In the genomic region with DNA sequence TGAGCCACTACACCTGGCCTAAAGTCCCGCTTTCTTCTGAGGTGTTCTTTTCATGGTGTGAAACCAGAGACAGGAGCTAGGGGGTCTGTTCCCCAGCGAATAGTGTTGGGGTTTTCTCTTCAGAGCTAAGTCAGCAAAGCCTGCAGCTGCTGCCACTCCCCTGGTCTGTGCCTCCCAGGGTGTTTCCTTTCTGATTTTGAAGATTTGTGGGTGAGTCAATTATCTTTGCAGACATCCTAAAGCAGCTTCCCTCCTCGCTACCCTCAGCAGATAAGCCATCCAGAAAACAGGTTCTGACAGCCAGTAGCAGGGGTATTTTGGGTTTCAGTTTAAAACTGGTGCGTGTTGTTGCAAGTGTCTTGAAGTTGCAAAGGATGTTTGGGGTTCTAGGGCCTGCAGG, we compare ENCODE assay signal across 11 cellular contexts.
DNase-seq lines count a peak whose midpoint lies in the region; ATAC-seq and TF ChIP-seq lines count a peak whose summit lies in the region.
"Had no signal": no experiment of that assay in that cellular context is flagged by ENCODE, and none has a peak within 500 bp of the region (broad histone marks: within the 10 kb centered on the region; RNA-seq: fewer than 3 reads in every experiment).

No MANE protein-coding gene starts in this region.

- peak overlapping the region; percentile 88 for H3K27ac Mint-ChIP-seq in activated CD8-positive, alpha-beta memory T cell treated with anti-CD3 and anti-CD28 coated beads, Interleukin-2, amount 10 ng/mL, durations not matched to agents 7 days and 5 days
- peak overlapping the region; percentile 69 for H3K27ac Mint-ChIP-seq in activated T-helper 2 cell treated with anti-CD3 and anti-CD28 coated beads, Interferon-gamma antibody, Interleukin-2, Interleukin-4, amounts not matched to agents 10 μg/mL and 5 μg/mL and 100 μg/mL, durations not matched to agents 14 hours and 24 hours and 36 hours
- H3K27ac Mint-ChIP-seq in neural progenitor cell (no peak overlapping the region), type B pancreatic cell (no peak overlapping the region)

- H3F3A ChIP-seq in neural progenitor cell (ENCODE audit: low read depth), result peaks cover 21% of the 10 kb centered on the region

- intact Hi-C loops in activated T-helper 2 cell treated with anti-CD3 and anti-CD28 coated beads, Interferon-gamma antibody, Interleukin-2, Interleukin-4, amounts not matched to agents 10 μg/mL and 5 μg/mL and 100 μg/mL, durations not matched to agents 14 hours and 24 hours and 36 hours (cut with micrococcal nuclease), result loop anchor here (2.0 to 5.0 kb wide), 2 partner anchors 36 to 72 kb away; partner anchors contain the start of gene IQGAP2
- intact Hi-C loops in upper lobe of right lung (cut with DNase I), result no loop called here

- peak overlapping the region; percentile 69 for H3K4me2 ChIP-seq in neural progenitor cell
- H3K4me2 ChIP-seq: A549 had no signal

- no peaks in the 10 kb centered on the region for H3K79me2 ChIP-seq in neural progenitor cell (ENCODE audit: low read depth)

- H3K27ac ChIP-seq in neural progenitor cell (no peak overlapping the region), upper lobe of right lung (no peak overlapping the region)
- H3K27ac ChIP-seq: A549, upper lobe of left lung had no signal

- CTCF ChIA-PET in activated CD8-positive, alpha-beta memory T cell treated with anti-CD3 and anti-CD28 coated beads, Interleukin-2, amount 10 ng/mL, durations not matched to agents 7 days and 5 days (lab: Charles Lee), result interaction anchor here (0.6 to 2.8 kb wide), 10 partner anchors 11 to 252 kb away, joined by 3 to 21 read pairs (median 4); partner anchors contain the start of gene IQGAP2

- H3K4me3 ChIP-seq in neural progenitor cell (peak overlapping the region; percentile 14), upper lobe of right lung (no peak overlapping the region)
- H3K4me3 ChIP-seq: A549, upper lobe of left lung had no signal

- H3K36me3 ChIP-seq in neural progenitor cell (no peaks in the 10 kb centered on the region), upper lobe of right lung (no peaks in the 10 kb centered on the region)
- H3K36me3 ChIP-seq: upper lobe of left lung had no signal

- peak; percentile 73 for DNase-seq in activated CD8-positive, alpha-beta memory T cell treated with anti-CD3 and anti-CD28 coated beads, Interleukin-2, amount 10 ng/mL, durations not matched to agents 7 days and 5 days
- no peak for DNase-seq in activated CD8-positive, alpha-beta memory T cell treated with anti-CD3 and anti-CD28 coated beads, Interleukin-2, amount 50 U/mL, for 48 hours
- DNase-seq in OCI-M1 (lab: John Stamatoyannopoulos, UW), result peak; percentile 29
- peak; percentile 58 for DNase-seq in activated T-helper 2 cell treated with anti-CD3 and anti-CD28 coated beads, Interferon-gamma antibody, Interleukin-2, Interleukin-4, amounts not matched to agents 10 μg/mL and 5 μg/mL and 100 μg/mL, durations not matched to agents 14 hours and 24 hours and 36 hours (ENCODE audit: low spot score)
- peak; percentile 55 for DNase-seq in neural progenitor cell (ENCODE audit: low spot score)
- DNase-seq in upper lobe of right lung, result no peak
- DNase-seq in type B pancreatic cell (ENCODE audit: extremely low spot score, unreplicated experiment), result no peak
- no peak for DNase-seq in NCI-H2107 (lab: John Stamatoyannopoulos, UW)
- DNase-seq: foreskin fibroblast, upper lobe of left lung had no signal

- H2AFZ ChIP-seq in neural progenitor cell (replicated peaks), result no peak overlapping the region

- ATAC-seq in activated CD8-positive, alpha-beta memory T cell treated with anti-CD3 and anti-CD28 coated beads, Interleukin-2, amount 10 ng/mL, durations not matched to agents 7 days and 5 days, result peak; percentile 81
- no peak for ATAC-seq in upper lobe of right lung

- peaks cover 12% of the 10 kb centered on the region for H3K36me3 Mint-ChIP-seq in activated CD8-positive, alpha-beta memory T cell treated with anti-CD3 and anti-CD28 coated beads, Interleukin-2, amount 10 ng/mL, durations not matched to agents 7 days and 5 days
- no peaks in the 10 kb centered on the region for H3K36me3 Mint-ChIP-seq in activated T-helper 2 cell treated with anti-CD3 and anti-CD28 coated beads, Interferon-gamma antibody, Interleukin-2, Interleukin-4, amounts not matched to agents 10 μg/mL and 5 μg/mL and 100 μg/mL, durations not matched to agents 14 hours and 24 hours and 36 hours (ENCODE audit: low read depth)
- H3K36me3 Mint-ChIP-seq in neural progenitor cell (peaks cover 5% of the 10 kb centered on the region), type B pancreatic cell (peaks cover 3% of the 10 kb centered on the region)

- H3K27me3 ChIP-seq in neural progenitor cell (peaks cover 11% of the 10 kb centered on the region), upper lobe of right lung (no peaks in the 10 kb centered on the region)
- H3K27me3 ChIP-seq: upper lobe of left lung had no signal

- H3K9me3 Mint-ChIP-seq in activated CD8-positive, alpha-beta memory T cell treated with anti-CD3 and anti-CD28 coated beads, Interleukin-2, amount 10 ng/mL, durations not matched to agents 7 days and 5 days (ENCODE audit: low read depth), result no peaks in the 10 kb centered on the region
- H3K9me3 Mint-ChIP-seq in activated T-helper 2 cell treated with anti-CD3 and anti-CD28 coated beads, Interferon-gamma antibody, Interleukin-2, Interleukin-4, amounts not matched to agents 10 μg/mL and 5 μg/mL and 100 μg/mL, durations not matched to agents 14 hours and 24 hours and 36 hours, result no peaks in the 10 kb centered on the region
- peaks cover 3% of the 10 kb centered on the region for H3K9me3 Mint-ChIP-seq in neural progenitor cell
- H3K9me3 Mint-ChIP-seq in type B pancreatic cell, result no peaks in the 10 kb centered on the region

- H4K20me1 ChIP-seq in neural progenitor cell (ENCODE audit: low read depth), result peaks cover 14% of the 10 kb centered on the region

- peaks cover 68% of the 10 kb centered on the region for H3K4me1 Mint-ChIP-seq in activated CD8-positive, alpha-beta memory T cell treated with anti-CD3 and anti-CD28 coated beads, Interleukin-2, amount 10 ng/mL, durations not matched to agents 7 days and 5 days
- H3K4me1 Mint-ChIP-seq in activated T-helper 2 cell treated with anti-CD3 and anti-CD28 coated beads, Interferon-gamma antibody, Interleukin-2, Interleukin-4, amounts not matched to agents 10 μg/mL and 5 μg/mL and 100 μg/mL, durations not matched to agents 14 hours and 24 hours and 36 hours (ENCODE audit: low read depth), result peaks cover 64% of the 10 kb centered on the region
- H3K4me1 Mint-ChIP-seq in neural progenitor cell, result peaks cover 61% of the 10 kb centered on the region
- H3K4me1 Mint-ChIP-seq in type B pancreatic cell (ENCODE audit: unreplicated experiment), result peaks cover 51% of the 10 kb centered on the region

- H3K4me1 ChIP-seq in neural progenitor cell (peaks cover 41% of the 10 kb centered on the region), upper lobe of right lung (peaks cover 2% of the 10 kb centered on the region)
- H3K4me1 ChIP-seq: A549 had no signal

- H3K9me3 ChIP-seq in neural progenitor cell (ENCODE audit: low read depth) (no peaks in the 10 kb centered on the region), upper lobe of right lung (no peaks in the 10 kb centered on the region)
- H3K9me3 ChIP-seq: A549, upper lobe of left lung had no signal

- TF ChIP-seq CTCF in neural progenitor cell (IDR thresholded peaks at IDR 0.05), result no peak
- no peak for TF ChIP-seq CTCF in upper lobe of right lung (IDR thresholded peaks at IDR 0.05)
- TF ChIP-seq CTCF in type B pancreatic cell (conservative IDR thresholded peaks at IDR 0.05), result no peak

- H3K27me3 Mint-ChIP-seq in activated CD8-positive, alpha-beta memory T cell treated with anti-CD3 and anti-CD28 coated beads, Interleukin-2, amount 10 ng/mL, durations not matched to agents 7 days and 5 days, result no peaks in the 10 kb centered on the region
- H3K27me3 Mint-ChIP-seq in activated T-helper 2 cell treated with anti-CD3 and anti-CD28 coated beads, Interferon-gamma antibody, Interleukin-2, Interleukin-4, amounts not matched to agents 10 μg/mL and 5 μg/mL and 100 μg/mL, durations not matched to agents 14 hours and 24 hours and 36 hours (ENCODE audit: low read depth), result no peaks in the 10 kb centered on the region
- H3K27me3 Mint-ChIP-seq in neural progenitor cell (ENCODE audit: insufficient read depth, low read depth), result no peaks in the 10 kb centered on the region
- H3K27me3 Mint-ChIP-seq in type B pancreatic cell, result no peaks in the 10 kb centered on the region

- H3K9ac ChIP-seq in neural progenitor cell, result no peak overlapping the region

- H3K4me3 Mint-ChIP-seq in activated CD8-positive, alpha-beta memory T cell treated with anti-CD3 and anti-CD28 coated beads, Interleukin-2, amount 10 ng/mL, durations not matched to agents 7 days and 5 days, result peak overlapping the region; percentile 37
- H3K4me3 Mint-ChIP-seq in activated T-helper 2 cell treated with anti-CD3 and anti-CD28 coated beads, Interferon-gamma antibody, Interleukin-2, Interleukin-4, amounts not matched to agents 10 μg/mL and 5 μg/mL and 100 μg/mL, durations not matched to agents 14 hours and 24 hours and 36 hours (ENCODE audit: low read depth), result peak overlapping the region; percentile 37
- H3K4me3 Mint-ChIP-seq in neural progenitor cell (peak overlapping the region; percentile 33), type B pancreatic cell (no peak overlapping the region)

Comparison
In these comparisons a context has a peak if more than half of its experiments do, and no peak if none do; other contexts are left out.
1. DNase-seq: peak in activated CD8-positive, alpha-beta memory T cell treated with anti-CD3 and anti-CD28 coated beads, Interleukin-2, amount 10 ng/mL, durations not matched to agents 7 days and 5 days (single experiment), OCI-M1 (single experiment), activated T-helper 2 cell treated with anti-CD3 and anti-CD28 coated beads, Interferon-gamma antibody, Interleukin-2, Interleukin-4, amounts not matched to agents 10 μg/mL and 5 μg/mL and 100 μg/mL, durations not matched to agents 14 hours and 24 hours and 36 hours (single experiment) and neural progenitor cell (single experiment); none in activated CD8-positive, alpha-beta memory T cell treated with anti-CD3 and anti-CD28 coated beads, Interleukin-2, amount 50 U/mL, for 48 hours (single experiment), upper lobe of right lung (single experiment), type B pancreatic cell (single experiment) and NCI-H2107 (single experiment).
2. H3K27ac Mint-ChIP-seq: peak in activated CD8-positive, alpha-beta memory T cell treated with anti-CD3 and anti-CD28 coated beads, Interleukin-2, amount 10 ng/mL, durations not matched to agents 7 days and 5 days (single experiment) and activated T-helper 2 cell treated with anti-CD3 and anti-CD28 coated beads, Interferon-gamma antibody, Interleukin-2, Interleukin-4, amounts not matched to agents 10 μg/mL and 5 μg/mL and 100 μg/mL, durations not matched to agents 14 hours and 24 hours and 36 hours (single experiment); none in neural progenitor cell (single experiment) and type B pancreatic cell (single experiment).